ENCODE assay signal across 2 cellular contexts in genomic region chr21:33135925-33136324, GRCh38.
TF ChIP-seq lines count a peak whose summit lies in the region.

No MANE protein-coding gene starts in this region.

TF ChIP-seq in GM23338, 12 proteins besides CTCF, POLR2A, EP300 and RAD21 (continued from another document):
- no peak for TF ChIP-seq REST (IDR thresholded peaks at IDR 0.05; ENCODE audit: unreplicated experiment)
- no peak for TF ChIP-seq CREB1 (CRISPR knock-in tag; IDR thresholded peaks at IDR 0.05; ENCODE audit: low read depth)
- no peak for TF ChIP-seq ZNF462 (CRISPR knock-in tag; IDR thresholded peaks at IDR 0.05)
- TF ChIP-seq EZH2phosphoT487 (IDR thresholded peaks at IDR 0.05; ENCODE audit: unreplicated experiment) = no peak
- TF ChIP-seq NANOG (IDR thresholded peaks at IDR 0.05; ENCODE audit: borderline replicate concordance) = no peak
- no peak for TF ChIP-seq ZNF331 (CRISPR knock-in tag; IDR thresholded peaks at IDR 0.05; ENCODE audit: low read depth)
- TF ChIP-seq POLR2AphosphoS5 (IDR thresholded peaks at IDR 0.05; ENCODE audit: low read depth) = no peak

TF ChIP-seq in K562, 482 proteins besides CTCF, POLR2A, EP300 and RAD21 (continued from another document):
- TF ChIP-seq ZBTB49 (CRISPR knock-in tag; IDR thresholded peaks at IDR 0.05; ENCODE audit: borderline replicate concordance) (no peak), AFF4 (CRISPR knock-in tag; IDR thresholded peaks at IDR 0.05) (no peak), SIN3B (IDR thresholded peaks at IDR 0.05; ENCODE audit: low read depth) (no peak), ZNF77 (CRISPR knock-in tag; IDR thresholded peaks at IDR 0.05) (no peak), PTRF (tag; IDR thresholded peaks at IDR 0.05) (no peak), RAD51 (IDR thresholded peaks at IDR 0.05; ENCODE audit: borderline replicate concordance, low read depth) (no peak), ZSCAN32 (CRISPR knock-in tag; IDR thresholded peaks at IDR 0.05) (no peak), SRSF3 (IDR thresholded peaks at IDR 0.05; ENCODE audit: insufficient read depth, low read length) (no peak), FIP1L1 (IDR thresholded peaks at IDR 0.05; ENCODE audit: low read depth, low read length, poor library complexity, severe bottlenecking) (no peak), PHF8 (IDR thresholded peaks at IDR 0.05; ENCODE audit: borderline replicate concordance, low read length) (no peak), PURB (CRISPR knock-in tag; IDR thresholded peaks at IDR 0.05; ENCODE audit: low read depth) (no peak), ILK (tag; IDR thresholded peaks at IDR 0.05; ENCODE audit: borderline replicate concordance, low read depth) (no peak)
